Comparison of ENCODE assay signal across 10 cellular contexts in genomic region chr1:12556368-12556930, GRCh38.
A peak's percentile ranks its signal among the peaks of the same experiment; 100 is the strongest.
DNase-seq lines count a peak whose midpoint lies in the region; ATAC-seq and TF ChIP-seq lines count a peak whose summit lies in the region.
"Had no signal": no experiment of that assay in that cellular context is flagged by ENCODE, and none has a peak within 500 bp of the region (broad histone marks: within the 10 kb centered on the region; RNA-seq: fewer than 3 reads in every experiment).

No MANE protein-coding gene starts in this region.

- CTCF ChIA-PET in activated CD8-positive, alpha-beta T cell treated with anti-CD3 and anti-CD28 coated beads for 36 hours (lab: Charles Lee), result interaction anchor here (1.2 kb wide), 1 partner anchor 21 kb away, joined by 3 read pairs; no protein-coding TSS in a partner anchor

- no peak overlapping the region for H3K4me3 ChIP-seq in left ventricle myocardium inferior

- no peaks in the 10 kb centered on the region for H3K4me1 Mint-ChIP-seq in activated T-helper 1 cell treated with anti-CD3 and anti-CD28 coated beads, Interleukin-12 subunit alpha, Interleukin-12 subunit beta, Interleukin-2, Interleukin-4 antibody, amounts not matched to agents 30 ng/mL and 10 ng/mL and 1 ng/mL, durations not matched to agents 14 hours and 24 hours and 36 hours (ENCODE audit: low read depth)
- H3K4me1 Mint-ChIP-seq in activated CD8-positive, alpha-beta T cell treated with anti-CD3 and anti-CD28 coated beads for 36 hours (ENCODE audit: low read depth), result no peaks in the 10 kb centered on the region

- intact Hi-C loops in left ventricle myocardium inferior (cut with micrococcal nuclease), result no loop called here
- intact Hi-C loops in activated T-helper 1 cell treated with anti-CD3 and anti-CD28 coated beads, Interleukin-12 subunit alpha, Interleukin-12 subunit beta, Interleukin-2, Interleukin-4 antibody, amounts not matched to agents 30 ng/mL and 10 ng/mL and 1 ng/mL, durations not matched to agents 14 hours and 24 hours and 36 hours (cut with micrococcal nuclease), result no loop called here
- intact Hi-C loops in activated CD8-positive, alpha-beta T cell treated with anti-CD3 and anti-CD28 coated beads for 36 hours (cut with micrococcal nuclease), result no loop called here

- H3K4me1 ChIP-seq in left ventricle myocardium inferior, result peaks cover 56% of the 10 kb centered on the region

- no peaks in the 10 kb centered on the region for H3K36me3 Mint-ChIP-seq in activated T-helper 1 cell treated with anti-CD3 and anti-CD28 coated beads, Interleukin-12 subunit alpha, Interleukin-12 subunit beta, Interleukin-2, Interleukin-4 antibody, amounts not matched to agents 30 ng/mL and 10 ng/mL and 1 ng/mL, durations not matched to agents 14 hours and 24 hours and 36 hours (ENCODE audit: low read depth)
- H3K36me3 Mint-ChIP-seq in activated CD8-positive, alpha-beta T cell treated with anti-CD3 and anti-CD28 coated beads for 36 hours (ENCODE audit: low read depth), result no peaks in the 10 kb centered on the region

- H3K9me3 ChIP-seq in left ventricle myocardium inferior (replicated peaks), result no peaks in the 10 kb centered on the region

- H3K27ac ChIP-seq in left ventricle myocardium inferior (replicated peaks), result peak overlapping the region; percentile 87
- H3K27ac ChIP-seq: KMS-11 had no signal

- H3K27me3 ChIP-seq in left ventricle myocardium inferior (ENCODE audit: low read depth), result no peaks in the 10 kb centered on the region

- TF ChIP-seq CTCF in left ventricle myocardium inferior (IDR thresholded peaks at IDR 0.05; ENCODE audit: borderline replicate concordance), result no peak
- TF ChIP-seq CTCF in activated CD8-positive, alpha-beta T cell treated with anti-CD3 and anti-CD28 coated beads for 36 hours (IDR thresholded peaks at IDR 0.05), result no peak

- H3K9me3 Mint-ChIP-seq in activated T-helper 1 cell treated with anti-CD3 and anti-CD28 coated beads, Interleukin-12 subunit alpha, Interleukin-12 subunit beta, Interleukin-2, Interleukin-4 antibody, amounts not matched to agents 30 ng/mL and 10 ng/mL and 1 ng/mL, durations not matched to agents 14 hours and 24 hours and 36 hours, result no peaks in the 10 kb centered on the region
- H3K9me3 Mint-ChIP-seq in activated CD8-positive, alpha-beta T cell treated with anti-CD3 and anti-CD28 coated beads for 36 hours, result peaks cover 3% of the 10 kb centered on the region

- no peak for ATAC-seq in activated CD8-positive, alpha-beta T cell treated with anti-CD3 and anti-CD28 coated beads for 36 hours

- POLR2A ChIA-PET in activated CD8-positive, alpha-beta T cell treated with anti-CD3 and anti-CD28 coated beads for 36 hours (lab: Charles Lee), result interaction anchor here (1.2 kb wide), 1 partner anchor 13 kb away, joined by 3 read pairs; no protein-coding TSS in a partner anchor

- peaks cover 2% of the 10 kb centered on the region for H3K27me3 Mint-ChIP-seq in activated T-helper 1 cell treated with anti-CD3 and anti-CD28 coated beads, Interleukin-12 subunit alpha, Interleukin-12 subunit beta, Interleukin-2, Interleukin-4 antibody, amounts not matched to agents 30 ng/mL and 10 ng/mL and 1 ng/mL, durations not matched to agents 14 hours and 24 hours and 36 hours (ENCODE audit: insufficient read depth)
- H3K27me3 Mint-ChIP-seq in activated CD8-positive, alpha-beta T cell treated with anti-CD3 and anti-CD28 coated beads for 36 hours, result no peaks in the 10 kb centered on the region

- no peak overlapping the region for H3K27ac Mint-ChIP-seq in activated T-helper 1 cell treated with anti-CD3 and anti-CD28 coated beads, Interleukin-12 subunit alpha, Interleukin-12 subunit beta, Interleukin-2, Interleukin-4 antibody, amounts not matched to agents 30 ng/mL and 10 ng/mL and 1 ng/mL, durations not matched to agents 14 hours and 24 hours and 36 hours
- H3K27ac Mint-ChIP-seq in activated CD8-positive, alpha-beta T cell treated with anti-CD3 and anti-CD28 coated beads for 36 hours, result no peak overlapping the region

- DNase-seq in Daoy (ENCODE audit: low read depth) (peak; percentile 53), SW480 (ENCODE audit: low spot score) (peak; percentile 76), left ventricle myocardium inferior (peak; percentile 62), renal cortical epithelial cell (ENCODE audit: low read depth) (peak; percentile 77), Kasumi-1 (lab: John Stamatoyannopoulos, UW) (no peak)
- DNase-seq in activated effector memory CD4-positive, alpha-beta T cell treated with anti-CD3 and anti-CD28 coated beads, Interleukin-2, amount 50 U/mL, for 16 hours, result no peak
- no peak for DNase-seq in activated T-helper 1 cell treated with anti-CD3 and anti-CD28 coated beads, Interleukin-12 subunit alpha, Interleukin-12 subunit beta, Interleukin-2, Interleukin-4 antibody, amounts not matched to agents 30 ng/mL and 10 ng/mL and 1 ng/mL, durations not matched to agents 14 hours and 24 hours and 36 hours (ENCODE audit: low spot score)
- DNase-seq in activated CD8-positive, alpha-beta T cell treated with anti-CD3 and anti-CD28 coated beads for 36 hours, result no peak
- DNase-seq: activated CD4-positive, alpha-beta T cell treated with anti-CD3 and anti-CD28 coated beads, Interleukin-2, amount 50 U/mL, for 48 hours had no signal

- no peak overlapping the region for H3K4me3 Mint-ChIP-seq in activated T-helper 1 cell treated with anti-CD3 and anti-CD28 coated beads, Interleukin-12 subunit alpha, Interleukin-12 subunit beta, Interleukin-2, Interleukin-4 antibody, amounts not matched to agents 30 ng/mL and 10 ng/mL and 1 ng/mL, durations not matched to agents 14 hours and 24 hours and 36 hours
- no peak overlapping the region for H3K4me3 Mint-ChIP-seq in activated CD8-positive, alpha-beta T cell treated with anti-CD3 and anti-CD28 coated beads for 36 hours

- H3K36me3 ChIP-seq in left ventricle myocardium inferior, result no peaks in the 10 kb centered on the region

Comparison
In these comparisons a context has a peak if more than half of its experiments do, and no peak if none do; other contexts are left out.
1. DNase-seq: peak in Daoy (single experiment), SW480 (single experiment), left ventricle myocardium inferior (single experiment) and renal cortical epithelial cell (single experiment); none in Kasumi-1 (0 of 2), activated effector memory CD4-positive, alpha-beta T cell treated with anti-CD3 and anti-CD28 coated beads, Interleukin-2, amount 50 U/mL, for 16 hours (single experiment), activated T-helper 1 cell treated with anti-CD3 and anti-CD28 coated beads, Interleukin-12 subunit alpha, Interleukin-12 subunit beta, Interleukin-2, Interleukin-4 antibody, amounts not matched to agents 30 ng/mL and 10 ng/mL and 1 ng/mL, durations not matched to agents 14 hours and 24 hours and 36 hours (single experiment) and activated CD8-positive, alpha-beta T cell treated with anti-CD3 and anti-CD28 coated beads for 36 hours (single experiment).